ENCODE assay signal across 9 cellular contexts in the genomic region with DNA sequence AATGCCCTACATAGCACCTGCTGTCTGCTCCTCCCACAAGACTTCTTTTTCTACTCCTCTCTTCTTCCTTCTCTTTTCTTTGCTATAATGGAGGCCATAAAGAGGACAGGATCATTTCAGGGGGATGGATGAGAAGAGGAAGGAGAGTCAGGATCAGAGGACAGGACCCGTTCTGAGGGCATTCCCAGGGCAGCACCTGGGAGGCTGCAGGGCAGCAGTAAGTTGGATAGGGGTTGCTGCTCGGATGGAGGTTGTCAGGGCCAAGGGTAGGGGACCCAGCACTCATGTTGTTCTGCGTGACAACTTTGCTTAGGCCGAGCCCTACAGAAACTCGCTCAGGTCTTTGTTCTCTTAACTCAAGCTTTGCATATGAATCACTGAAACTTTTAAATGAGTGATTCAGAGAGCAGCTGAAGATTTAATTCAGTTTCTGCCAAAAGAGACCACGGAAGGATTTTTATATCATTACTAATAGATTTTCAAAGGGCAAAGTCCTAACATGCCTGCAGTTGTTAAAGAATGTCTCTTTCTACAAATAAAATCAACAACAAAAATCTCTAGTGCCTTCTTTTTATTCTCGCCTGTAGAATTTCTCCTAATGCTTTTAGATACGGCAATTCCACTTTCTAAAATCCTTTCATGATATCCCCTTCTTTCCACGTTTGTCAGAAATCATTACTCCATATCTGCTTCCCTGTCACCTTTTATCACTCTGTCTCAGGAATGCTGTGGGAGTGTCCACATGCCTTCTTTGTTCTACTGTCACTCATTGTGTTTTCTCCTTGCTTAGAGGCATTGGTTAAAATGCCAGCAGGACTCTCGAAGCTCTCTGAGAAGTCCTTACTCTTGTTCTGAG. TPM values are rescaled to one million over a fixed set of nuclear protein-coding genes. Genes with fewer than 3 reads are reported as not detected.
DNase-seq lines count a peak whose midpoint lies in the region; ATAC-seq and TF ChIP-seq lines count a peak whose summit lies in the region.
"Had no signal": no experiment of that assay in that cellular context is flagged by ENCODE, and none has a peak within 500 bp of the region (broad histone marks: within the 10 kb centered on the region; RNA-seq: fewer than 3 reads in every experiment).

No MANE protein-coding gene starts in this region.

- peaks cover 22% of the 10 kb centered on the region for H3K27me3 Mint-ChIP-seq in activated T-cell treated with anti-CD3 and anti-CD28 coated beads, Interleukin-2, amount 50 U/mL, for 24 hours

- no peaks in the 10 kb centered on the region for H3K36me3 Mint-ChIP-seq in activated T-cell treated with anti-CD3 and anti-CD28 coated beads, Interleukin-2, amount 50 U/mL, for 24 hours (ENCODE audit: low read depth)

- peak overlapping the region; percentile 91 for H3K27ac Mint-ChIP-seq in activated T-cell treated with anti-CD3 and anti-CD28 coated beads, Interleukin-2, amount 50 U/mL, for 24 hours

- H3K4me1 ChIP-seq in left lung = no peaks in the 10 kb centered on the region

- H3K9me3 Mint-ChIP-seq in activated T-cell treated with anti-CD3 and anti-CD28 coated beads, Interleukin-2, amount 50 U/mL, for 24 hours = no peaks in the 10 kb centered on the region

- no peak overlapping the region for H3K4me3 ChIP-seq in left lung

- peak overlapping the region in 1 of 2 donors; percentile 31 for H3K27ac ChIP-seq in left lung

- no peaks in the 10 kb centered on the region for H3K9me3 ChIP-seq in left lung

- no peak for TF ChIP-seq CTCF in left lung (IDR thresholded peaks at IDR 0.05)

- H3K27me3 ChIP-seq in left lung = no peaks in the 10 kb centered on the region

- H3K4me1 Mint-ChIP-seq in activated T-cell treated with anti-CD3 and anti-CD28 coated beads, Interleukin-2, amount 50 U/mL, for 24 hours (ENCODE audit: low read depth) = peaks cover 30% of the 10 kb centered on the region

- peak; percentile 15 for DNase-seq in activated T-cell treated with anti-CD3 and anti-CD28 coated beads for 48 hours (ENCODE audit: low read depth)
- no peak for DNase-seq in activated T-cell treated with anti-CD3 and anti-CD28 coated beads, Interleukin-2, amount 50 U/mL, for 1 hour
- DNase-seq in activated T-cell treated with anti-CD3 and anti-CD28 coated beads, Interleukin-2, amount 50 U/mL, for 24 hours = peak; percentile 52
- no peak for DNase-seq in left lung
- no peak for DNase-seq in NCI-H69 (lab: John Stamatoyannopoulos, UW)
- DNase-seq in SKM-1 treated with dmso at 0.1 percent for 144 hours (lab: John Stamatoyannopoulos, UW; ENCODE audit: unreplicated experiment) = no peak
- DNase-seq in DMS153 (lab: John Stamatoyannopoulos, UW) = no peak
- DNase-seq: DND-41 had no signal

- H3K36me3 ChIP-seq in left lung = no peaks in the 10 kb centered on the region

- peak; percentile 90 for ATAC-seq in HG02981 (IDR thresholded peaks at IDR 0.05; ENCODE audit: unreplicated experiment)
- ATAC-seq in left lung = peak; percentile 62

- intact Hi-C loops in left lung (cut with DNase I) = no loop called here

- peak overlapping the region; percentile 32 for H3K4me3 Mint-ChIP-seq in activated T-cell treated with anti-CD3 and anti-CD28 coated beads, Interleukin-2, amount 50 U/mL, for 24 hours

RNA-seq across cellular contexts. Expression of gene GALNT5, which starts 11.1 kb away (rescaled TPM):
- total RNA-seq in left lung = 10 to 100 TPM; 23.0 to 59.4 TPM

Comparison
In these comparisons a context has a peak if more than half of its experiments do, and no peak if none do; other contexts are left out.
1. DNase-seq: peak in activated T-cell treated with anti-CD3 and anti-CD28 coated beads for 48 hours (single experiment) and activated T-cell treated with anti-CD3 and anti-CD28 coated beads, Interleukin-2, amount 50 U/mL, for 24 hours (single experiment); none in activated T-cell treated with anti-CD3 and anti-CD28 coated beads, Interleukin-2, amount 50 U/mL, for 1 hour (single experiment), left lung (0 of 2), NCI-H69 (single experiment), SKM-1 treated with dmso at 0.1 percent for 144 hours (single experiment) and DMS153 (single experiment).